25 cellular contexts compared by ENCODE assay signal in genomic region chr7:142884285-142884637, GRCh38. TPM values are rescaled to one million over a fixed set of nuclear protein-coding genes. Genes with fewer than 3 reads are reported as not detected.
"Had no signal": no experiment of that assay in that cellular context is flagged by ENCODE, and none has a peak within 500 bp of the region (broad histone marks: within the 10 kb centered on the region; RNA-seq: fewer than 3 reads in every experiment).

No MANE protein-coding gene starts in this region.

- H3K27me3 Mint-ChIP-seq: activated CD8-positive, alpha-beta T cell treated with anti-CD3 and anti-CD28 coated beads for 36 hours; activated naive CD8-positive, alpha-beta T cell treated with anti-CD3 and anti-CD28 coated beads, Interleukin-2, amount 50 U/mL, for 24 hours had no signal

- H3K27ac Mint-ChIP-seq: activated CD4-positive, alpha-beta T cell treated with anti-CD3 and anti-CD28 coated beads, Interleukin-2, amount 10 ng/mL, durations not matched to agents 24 days and 14 days; activated CD8-positive, alpha-beta T cell treated with anti-CD3 and anti-CD28 coated beads for 36 hours; activated naive CD4-positive, alpha-beta T cell treated with anti-CD3 and anti-CD28 coated beads, Interleukin-2, amount 10 ng/mL, durations not matched to agents 7 days and 5 days; activated naive CD8-positive, alpha-beta T cell treated with anti-CD3 and anti-CD28 coated beads, Interleukin-2, amount 50 U/mL, for 24 hours; activated T-cell treated with anti-CD3 and anti-CD28 coated beads, Interleukin-2, amount 50 U/mL, for 24 hours; activated T-helper 2 cell treated with anti-CD3 and anti-CD28 coated beads, Interferon-gamma antibody, Interleukin-2, Interleukin-4, amounts not matched to agents 10 μg/mL and 5 μg/mL and 100 μg/mL, durations not matched to agents 14 hours and 24 hours and 36 hours; naive thymus-derived CD8-positive, alpha-beta T cell had no signal

- H3K9me3 ChIP-seq: gastrocnemius medialis, heart left ventricle, right atrium auricular region, stomach, upper lobe of left lung had no signal

- H3K9me3 Mint-ChIP-seq: activated CD4-positive, alpha-beta T cell treated with anti-CD3 and anti-CD28 coated beads, Interleukin-2, amount 10 ng/mL, durations not matched to agents 24 days and 14 days; activated CD8-positive, alpha-beta T cell treated with anti-CD3 and anti-CD28 coated beads for 36 hours; activated naive CD4-positive, alpha-beta T cell treated with anti-CD3 and anti-CD28 coated beads, Interleukin-2, amount 10 ng/mL, durations not matched to agents 7 days and 5 days; activated naive CD8-positive, alpha-beta T cell treated with anti-CD3 and anti-CD28 coated beads, Interleukin-2, amount 50 U/mL, for 24 hours; activated T-cell treated with anti-CD3 and anti-CD28 coated beads, Interleukin-2, amount 50 U/mL, for 24 hours; activated T-helper 2 cell treated with anti-CD3 and anti-CD28 coated beads, Interferon-gamma antibody, Interleukin-2, Interleukin-4, amounts not matched to agents 10 μg/mL and 5 μg/mL and 100 μg/mL, durations not matched to agents 14 hours and 24 hours and 36 hours; naive thymus-derived CD8-positive, alpha-beta T cell had no signal

- H3K36me3 Mint-ChIP-seq: activated naive CD4-positive, alpha-beta T cell treated with anti-CD3 and anti-CD28 coated beads, Interleukin-2, amount 10 ng/mL, durations not matched to agents 7 days and 5 days; naive thymus-derived CD8-positive, alpha-beta T cell had no signal

- ATAC-seq: activated CD8-positive, alpha-beta T cell treated with anti-CD3 and anti-CD28 coated beads for 36 hours; activated naive CD8-positive, alpha-beta T cell treated with anti-CD3 and anti-CD28 coated beads, Interleukin-2, amount 50 U/mL, for 24 hours; esophagus mucosa; gastrocnemius medialis; heart left ventricle; naive thymus-derived CD8-positive, alpha-beta T cell had no signal

- H3K4me3 ChIP-seq: coronary artery, gastrocnemius medialis, heart left ventricle, right atrium auricular region, upper lobe of left lung had no signal

- H3K27me3 ChIP-seq: right atrium auricular region, upper lobe of left lung had no signal

- H3K4me3 Mint-ChIP-seq: activated CD4-positive, alpha-beta T cell treated with anti-CD3 and anti-CD28 coated beads, Interleukin-2, amount 10 ng/mL, durations not matched to agents 24 days and 14 days; activated CD8-positive, alpha-beta T cell treated with anti-CD3 and anti-CD28 coated beads for 36 hours; activated naive CD4-positive, alpha-beta T cell treated with anti-CD3 and anti-CD28 coated beads, Interleukin-2, amount 10 ng/mL, durations not matched to agents 7 days and 5 days; activated naive CD8-positive, alpha-beta T cell treated with anti-CD3 and anti-CD28 coated beads, Interleukin-2, amount 50 U/mL, for 24 hours; activated T-cell treated with anti-CD3 and anti-CD28 coated beads, Interleukin-2, amount 50 U/mL, for 24 hours; naive thymus-derived CD8-positive, alpha-beta T cell had no signal

- H3K4me1 ChIP-seq: gastrocnemius medialis, heart left ventricle, right atrium auricular region, upper lobe of left lung had no signal

- H3K27ac ChIP-seq: coronary artery, gastrocnemius medialis, heart left ventricle, right atrium auricular region, stomach, upper lobe of left lung had no signal

- H3K4me1 Mint-ChIP-seq: activated CD4-positive, alpha-beta T cell treated with anti-CD3 and anti-CD28 coated beads, Interleukin-2, amount 10 ng/mL, durations not matched to agents 24 days and 14 days; activated naive CD4-positive, alpha-beta T cell treated with anti-CD3 and anti-CD28 coated beads, Interleukin-2, amount 10 ng/mL, durations not matched to agents 7 days and 5 days; activated naive CD8-positive, alpha-beta T cell treated with anti-CD3 and anti-CD28 coated beads, Interleukin-2, amount 50 U/mL, for 24 hours; naive thymus-derived CD8-positive, alpha-beta T cell had no signal

- DNase-seq: activated CD4-positive, alpha-beta T cell treated with anti-CD3 and anti-CD28 coated beads, Interleukin-2, amount 10 ng/mL, durations not matched to agents 24 days and 14 days; activated CD8-positive, alpha-beta T cell treated with anti-CD3 and anti-CD28 coated beads for 36 hours; activated naive CD4-positive, alpha-beta T cell treated with anti-CD3 and anti-CD28 coated beads, Interleukin-2, amount 10 ng/mL, durations not matched to agents 7 days and 5 days; activated naive CD8-positive, alpha-beta T cell treated with anti-CD3 and anti-CD28 coated beads, Interleukin-2, amount 50 U/mL, for 24 hours; effector CD4-positive, alpha-beta T cell; gastrocnemius medialis; kidney glomerular epithelial cell; mesenchymal stem cell; stimulated activated CD4-positive, alpha-beta T cell treated with anti-CD3 and anti-CD28 coated beads, Interleukin-2, amount 100 ng/mL, for 24 hours; stomach; T-helper 1 cell; T-helper 9 cell; upper lobe of left lung had no signal

- H3K36me3 ChIP-seq: gastrocnemius medialis, heart left ventricle, right atrium auricular region, stomach, upper lobe of left lung had no signal

RNA-seq across cellular contexts. Expression of gene TRPV6, which starts 1.3 kb away (rescaled TPM):
- total RNA-seq: activated CD4-positive, alpha-beta T cell treated with anti-CD3 and anti-CD28 coated beads, Interleukin-2, amount 10 ng/mL, durations not matched to agents 24 days and 14 days; activated CD8-positive, alpha-beta T cell treated with anti-CD3 and anti-CD28 coated beads for 36 hours; activated T-helper 2 cell treated with anti-CD3 and anti-CD28 coated beads, Interferon-gamma antibody, Interleukin-2, Interleukin-4, amounts not matched to agents 10 μg/mL and 5 μg/mL and 100 μg/mL, durations not matched to agents 14 hours and 24 hours and 36 hours; gastrocnemius medialis; naive thymus-derived CD8-positive, alpha-beta T cell; posterior vena cava had no signal

RNA-seq across cellular contexts. Expression of gene TRPV5, which starts 49.3 kb away (rescaled TPM):
- total RNA-seq: activated CD4-positive, alpha-beta T cell treated with anti-CD3 and anti-CD28 coated beads, Interleukin-2, amount 10 ng/mL, durations not matched to agents 24 days and 14 days; activated CD8-positive, alpha-beta T cell treated with anti-CD3 and anti-CD28 coated beads for 36 hours; activated T-helper 2 cell treated with anti-CD3 and anti-CD28 coated beads, Interferon-gamma antibody, Interleukin-2, Interleukin-4, amounts not matched to agents 10 μg/mL and 5 μg/mL and 100 μg/mL, durations not matched to agents 14 hours and 24 hours and 36 hours; aorta; esophagus mucosa; gastrocnemius medialis; heart left ventricle; mucosa of gallbladder; posterior vena cava; right atrium auricular region; stomach; temporal lobe; upper lobe of left lung had no signal

RNA-seq across cellular contexts. Expression of gene LLCFC1, which starts 55.0 kb away (rescaled TPM):
- total RNA-seq: activated CD4-positive, alpha-beta T cell treated with anti-CD3 and anti-CD28 coated beads, Interleukin-2, amount 10 ng/mL, durations not matched to agents 24 days and 14 days; activated CD8-positive, alpha-beta T cell treated with anti-CD3 and anti-CD28 coated beads for 36 hours; activated T-helper 2 cell treated with anti-CD3 and anti-CD28 coated beads, Interferon-gamma antibody, Interleukin-2, Interleukin-4, amounts not matched to agents 10 μg/mL and 5 μg/mL and 100 μg/mL, durations not matched to agents 14 hours and 24 hours and 36 hours; aorta; esophagus mucosa; gastrocnemius medialis; heart left ventricle; liver; mucosa of gallbladder; naive thymus-derived CD8-positive, alpha-beta T cell; posterior vena cava; right atrium auricular region; stomach; temporal lobe; upper lobe of left lung had no signal
